9 cellular contexts compared by ENCODE assay signal in the genomic region with DNA sequence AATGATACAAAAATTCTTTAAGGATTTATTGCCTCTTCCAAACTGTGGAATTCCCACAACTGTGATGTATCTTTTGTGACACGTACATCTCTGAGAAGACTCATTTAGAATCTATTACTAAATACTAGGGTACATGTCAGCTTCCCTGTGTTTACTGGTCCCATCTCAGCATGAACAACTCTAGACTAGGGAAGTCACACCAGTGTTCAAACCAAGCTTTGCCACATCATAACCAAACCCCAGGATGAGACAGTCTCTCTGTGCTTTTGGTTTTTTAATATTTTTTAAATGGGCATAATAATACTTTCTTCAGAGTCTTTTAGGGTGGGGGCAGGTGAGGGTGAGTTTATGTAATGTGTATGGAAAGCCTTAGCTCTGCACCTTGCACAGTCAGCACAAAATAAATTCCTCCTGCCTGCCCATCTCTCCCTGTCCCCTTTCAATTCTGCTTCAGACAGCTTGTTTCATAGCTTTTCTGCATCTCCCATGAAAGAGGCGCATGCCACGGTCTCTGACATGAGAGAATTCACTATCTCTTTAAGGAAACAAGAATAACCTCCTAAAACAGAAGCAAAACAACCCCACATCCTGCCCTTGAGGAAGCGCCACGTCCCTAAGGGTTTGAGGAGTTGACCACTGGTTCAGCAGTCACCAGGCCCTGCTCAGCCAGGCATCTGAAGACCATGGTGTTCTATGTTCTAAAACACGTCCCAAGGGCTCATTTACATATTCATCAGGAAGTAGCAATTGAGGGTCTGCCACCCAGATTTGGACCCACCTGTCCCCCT.
DNase-seq lines count a peak whose midpoint lies in the region; ATAC-seq and TF ChIP-seq lines count a peak whose summit lies in the region.
"Had no signal": no experiment of that assay in that cellular context is flagged by ENCODE, and none has a peak within 500 bp of the region (broad histone marks: within the 10 kb centered on the region; RNA-seq: fewer than 3 reads in every experiment).

No MANE protein-coding gene starts in this region.

- H3K9me3 Mint-ChIP-seq in naive B cell, result peaks cover 0 to 1% (median 0%) of the 10 kb centered on the region in 7 donors
- H3K9me3 Mint-ChIP-seq in CD4-positive, alpha-beta memory T cell, result peaks cover 0 to 1% (median 0%) of the 10 kb centered on the region in 8 donors

- H3K27me3 ChIP-seq in CD4-positive, alpha-beta memory T cell (ENCODE audit: insufficient read depth, low read length), result no peaks in the 10 kb centered on the region

- H3K36me3 Mint-ChIP-seq in naive B cell, result no peaks in the 10 kb centered on the region
- no peaks in the 10 kb centered on the region for H3K36me3 Mint-ChIP-seq in CD4-positive, alpha-beta memory T cell

- DNase-seq in naive B cell (peak; percentile 48), Ammon's horn (ENCODE audit: low spot score) (no peak), foreskin fibroblast (no peak)
- DNase-seq in CD4-positive, alpha-beta memory T cell, result no peak
- DNase-seq in stimulated activated CD4-positive, alpha-beta T cell treated with anti-CD3 and anti-CD28 coated beads, Interleukin-15, amount 100 ng/mL, for 24 hours, result no peak
- DNase-seq: activated CD4-positive, CD25-positive, alpha-beta regulatory T cell treated with anti-CD3 and anti-CD28 coated beads, Interleukin-2, amount 50 U/mL, for 72 hours had no signal

- H3K4me3 Mint-ChIP-seq in naive B cell, result peak overlapping the region; percentile 31 to 96 (median 88)
- H3K4me3 Mint-ChIP-seq in CD4-positive, alpha-beta memory T cell, result no peak overlapping the region

- CTCF ChIA-PET in CD4-positive, alpha-beta memory T cell (lab: Charles Lee; ENCODE audit: partially characterized antibody), result interaction anchor here (1.3 to 1.6 kb wide), 3 partner anchors 12 to 361 kb away, joined by 3 to 8 read pairs (median 6); no protein-coding TSS in a partner anchor

- H3K27me3 Mint-ChIP-seq in naive B cell, result peaks cover 0 to 6% (median 0%) of the 10 kb centered on the region in 3 donors
- H3K27me3 Mint-ChIP-seq in CD4-positive, alpha-beta memory T cell, result peaks cover 6 to 35% of the 10 kb centered on the region in 2 donors

- H3K4me3 ChIP-seq in CD4-positive, alpha-beta memory T cell (ENCODE audit: low read length in 2 of 2), result no peak overlapping the region
- no peak overlapping the region for H3K4me3 ChIP-seq in foreskin fibroblast (ENCODE audit: low read depth in 1 of 2, low read length in 2 of 2)

- intact Hi-C loops in CD4-positive, alpha-beta memory T cell (cut with micrococcal nuclease), result no loop called here

- ATAC-seq in GM18873 (IDR thresholded peaks at IDR 0.05; ENCODE audit: low FRiP score, unreplicated experiment) (peak; percentile 71), GM21723 (IDR thresholded peaks at IDR 0.05; ENCODE audit: unreplicated experiment) (peak; percentile 84), HG03558 (IDR thresholded peaks at IDR 0.05; ENCODE audit: extremely low read depth, unreplicated experiment) (peak; percentile 58), naive B cell (ENCODE audit: low read depth in 2 of 2) (peak; percentile 73 to 74)

- H3K36me3 ChIP-seq in CD4-positive, alpha-beta memory T cell (ENCODE audit: insufficient read depth, low read length), result no peaks in the 10 kb centered on the region

- H3K27ac Mint-ChIP-seq in naive B cell, result peak overlapping the region; percentile 32 to 96 (median 84)
- peak overlapping the region in 1 of 7 donors; percentile 22 for H3K27ac Mint-ChIP-seq in CD4-positive, alpha-beta memory T cell

- no peaks in the 10 kb centered on the region for H3K9me3 ChIP-seq in CD4-positive, alpha-beta memory T cell (ENCODE audit: control insufficient read depth in 1 of 2, low read length in 2 of 2)

- H3K4me1 Mint-ChIP-seq in naive B cell, result peaks cover 60 to 77% (median 68%) of the 10 kb centered on the region in 3 donors
- H3K4me1 Mint-ChIP-seq in CD4-positive, alpha-beta memory T cell, result no peaks in the 10 kb centered on the region

- TF ChIP-seq CTCF in foreskin fibroblast (IDR thresholded peaks at IDR 0.05; ENCODE audit: low read depth, low read length), result no peak

- POLR2A ChIA-PET in CD4-positive, alpha-beta memory T cell (lab: Charles Lee; ENCODE audit: partially characterized antibody), result no interaction called here

- no peak overlapping the region for H3K27ac ChIP-seq in CD4-positive, alpha-beta memory T cell (ENCODE audit: low read depth, low read length)

- no peaks in the 10 kb centered on the region for H3K4me1 ChIP-seq in CD4-positive, alpha-beta memory T cell (ENCODE audit: insufficient read depth, low read length)

Comparison
In these comparisons a context has a peak if more than half of its experiments do, and no peak if none do; other contexts are left out.
1. H3K4me3 Mint-ChIP-seq: peak in naive B cell (8 of 8); none in CD4-positive, alpha-beta memory T cell (0 of 8).
2. Peak in every context shown above with its lines, with median percentiles within 50 percentile points of each other: ATAC-seq.